Comparison of ENCODE assay signal across 8 cellular contexts in the genomic region with DNA sequence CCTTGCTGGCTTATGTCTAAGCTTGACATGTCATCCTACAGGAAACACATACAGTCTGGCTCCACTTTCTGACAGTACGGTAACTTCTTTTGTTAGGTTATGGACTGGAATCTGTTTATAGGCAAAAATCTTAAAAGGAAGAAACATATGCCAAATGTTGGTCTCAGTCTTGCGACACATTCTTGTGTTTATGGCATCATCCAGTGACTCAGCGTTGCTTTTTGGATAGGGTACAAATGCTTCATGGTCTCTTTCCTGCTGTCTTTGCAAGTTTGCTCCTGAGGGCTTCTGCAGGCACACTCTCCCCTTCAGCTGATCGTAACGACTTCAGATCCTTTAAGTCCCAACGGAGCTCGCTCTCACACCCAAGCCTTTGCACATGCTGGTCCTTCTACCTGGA. TPM values are rescaled to one million over a fixed set of nuclear protein-coding genes. Genes with fewer than 3 reads are reported as not detected.
DNase-seq lines count a peak whose midpoint lies in the region; ATAC-seq and TF ChIP-seq lines count a peak whose summit lies in the region.

No MANE protein-coding gene starts in this region.

- H3K4me3 ChIP-seq in epithelial cell of proximal tubule (ENCODE audit: low read depth, low read length) (no peak overlapping the region), stomach (no peak overlapping the region)

- no peaks in the 10 kb centered on the region for H3K9me3 ChIP-seq in stomach

- no peaks in the 10 kb centered on the region for H3K36me3 ChIP-seq in stomach

- H3K27ac ChIP-seq in stomach = peak overlapping the region in 2 of 5 donors; percentile 17 to 55

- H3K27me3 ChIP-seq in stomach = no peaks in the 10 kb centered on the region

- no peak for TF ChIP-seq POLR2A in stomach (IDR thresholded peaks at IDR 0.05)

- TF ChIP-seq CTCF in epithelial cell of proximal tubule (conservative IDR thresholded peaks at IDR 0.05; ENCODE audit: low read depth, low read length) = no peak
- TF ChIP-seq CTCF in stomach (IDR thresholded peaks at IDR 0.05) = no peak

- H3K4me1 ChIP-seq in stomach = no peaks in the 10 kb centered on the region

- DNase-seq in CD1c-positive myeloid dendritic cell (ENCODE audit: extremely low spot score) (peak; percentile 88), NOMO-1 treated with DMSO at 0.1 percent for 48 hours (lab: John Stamatoyannopoulos, UW; ENCODE audit: unreplicated experiment) (peak; percentile 89), epithelial cell of proximal tubule (ENCODE audit: low read depth) (peak; percentile 23), occipital lobe (lab: John Stamatoyannopoulos, UW) (peak; percentile 6), DMS53 treated with DMSO at 0.1 percent for 48 hours (lab: John Stamatoyannopoulos, UW; ENCODE audit: unreplicated experiment) (no peak), stomach (no peak)

- 56 to 63% (median 61%) methylated on average over 6 to 7 of the region's 7 CpGs for WGBS in stomach, 5 donors

- no peak for TF ChIP-seq EP300 in stomach (IDR thresholded peaks at IDR 0.05)

- intact Hi-C loops in stomach (cut with DNase I; ENCODE audit: low total_unique reads) = no loop called here

- ATAC-seq in HG03469 (IDR thresholded peaks at IDR 0.05; ENCODE audit: unreplicated experiment) (no peak), GM18858 (IDR thresholded peaks at IDR 0.05; ENCODE audit: unreplicated experiment) (no peak)

RNA-seq across cellular contexts. Expression of a gene that starts 23.5 kb away (rescaled TPM):
- total RNA-seq in epithelial cell of proximal tubule (not detected in 2 replicates), occipital lobe (1.1 TPM), stomach (10 to 100 TPM in 1 of 5 donors, 1 to 10 TPM in 2, not detected in 2; 5.3 to 14.0 (median 5.8) TPM)
- 1 to 10 TPM in 1 of 3 donors, under 1 TPM in 2; 0.40 to 1.1 (median 0.81) TPM for polyA plus RNA-seq in stomach

Comparison
In these comparisons a context has a peak if more than half of its experiments do, and no peak if none do; other contexts are left out.
1. DNase-seq: peak in CD1c-positive myeloid dendritic cell (single experiment), NOMO-1 treated with DMSO at 0.1 percent for 48 hours (single experiment), epithelial cell of proximal tubule (single experiment) and occipital lobe (single experiment); none in DMS53 treated with DMSO at 0.1 percent for 48 hours (single experiment) and stomach (single experiment).